Comparison of ENCODE assay signal across 9 cellular contexts in the genomic region with DNA sequence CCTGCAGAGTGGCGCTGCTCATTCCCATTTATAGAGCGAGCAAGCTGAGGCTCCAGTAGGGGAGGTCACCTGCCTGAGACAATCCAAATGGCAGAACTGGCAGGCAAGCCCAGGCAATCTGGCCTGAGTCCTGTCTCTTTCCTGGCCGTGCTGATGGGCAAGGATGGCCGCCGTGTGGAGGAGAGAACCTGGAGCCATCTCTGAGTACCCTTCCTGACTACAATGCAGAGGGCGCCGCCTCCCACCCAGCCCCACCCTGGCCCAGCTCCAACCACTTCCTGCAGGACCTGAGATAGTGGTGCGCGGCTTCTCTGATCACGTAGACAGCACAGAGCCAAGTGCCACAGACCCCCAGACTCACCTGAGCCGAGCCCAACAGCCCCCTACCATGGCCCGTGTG. TPM values are rescaled to one million over a fixed set of nuclear protein-coding genes. Genes with fewer than 3 reads are reported as not detected.
A peak's percentile ranks its signal among the peaks of the same experiment; 100 is the strongest.
DNase-seq lines count a peak whose midpoint lies in the region; ATAC-seq and TF ChIP-seq lines count a peak whose summit lies in the region.
"Had no signal": no experiment of that assay in that cellular context is flagged by ENCODE, and none has a peak within 500 bp of the region (broad histone marks: within the 10 kb centered on the region; RNA-seq: fewer than 3 reads in every experiment).

No MANE protein-coding gene starts in this region.

- peak overlapping the region; percentile 49 for H3K4me3 Mint-ChIP-seq in activated naive CD4-positive, alpha-beta T cell treated with anti-CD3 and anti-CD28 coated beads, Interleukin-2, amount 10 ng/mL, durations not matched to agents 7 days and 5 days
- H3K4me3 Mint-ChIP-seq in activated T-cell treated with anti-CD3 and anti-CD28 coated beads, Interleukin-2, amount 50 U/mL, for 72 hours, result peak overlapping the region; percentile 70 to 73

- H3K36me3 Mint-ChIP-seq in activated naive CD4-positive, alpha-beta T cell treated with anti-CD3 and anti-CD28 coated beads, Interleukin-2, amount 10 ng/mL, durations not matched to agents 7 days and 5 days, result peaks cover 31% of the 10 kb centered on the region
- H3K36me3 Mint-ChIP-seq in activated T-cell treated with anti-CD3 and anti-CD28 coated beads, Interleukin-2, amount 50 U/mL, for 72 hours (ENCODE audit: insufficient read depth in 2 of 2), result peaks cover 6 to 13% of the 10 kb centered on the region in 2 donors

- peak overlapping the region; percentile 87 for H3K27ac Mint-ChIP-seq in activated naive CD4-positive, alpha-beta T cell treated with anti-CD3 and anti-CD28 coated beads, Interleukin-2, amount 10 ng/mL, durations not matched to agents 7 days and 5 days
- peak overlapping the region; percentile 61 for H3K27ac Mint-ChIP-seq in activated T-cell treated with anti-CD3 and anti-CD28 coated beads, Interleukin-2, amount 50 U/mL, for 72 hours

- DNase-seq in activated naive CD4-positive, alpha-beta T cell treated with anti-CD3 and anti-CD28 coated beads, Interleukin-2, amount 10 ng/mL, durations not matched to agents 7 days and 5 days, result peak; percentile 62
- DNase-seq in activated naive CD4-positive, alpha-beta T cell treated with anti-CD3 and anti-CD28 coated beads, Interleukin-2, amount 50 U/mL, for 16 hours, result no peak
- DNase-seq in activated T-cell treated with anti-CD3 and anti-CD28 coated beads, Interleukin-2, amount 50 U/mL, for 72 hours, result peak; percentile 43 to 45
- peak in 1 of 3 donors; percentile 54 for DNase-seq in right lobe of liver
- DNase-seq in NCI-H187 treated with DMSO at 0.1 percent for 48 hours (lab: John Stamatoyannopoulos, UW), result no peak
- no peak for DNase-seq in A172 (ENCODE audit: low spot score)
- DNase-seq in NCI-H1092 (lab: John Stamatoyannopoulos, UW), result no peak
- DNase-seq: naive B cell had no signal

- H3K9me3 Mint-ChIP-seq in activated naive CD4-positive, alpha-beta T cell treated with anti-CD3 and anti-CD28 coated beads, Interleukin-2, amount 10 ng/mL, durations not matched to agents 7 days and 5 days, result no peaks in the 10 kb centered on the region
- H3K9me3 Mint-ChIP-seq in activated T-cell treated with anti-CD3 and anti-CD28 coated beads, Interleukin-2, amount 50 U/mL, for 72 hours, result no peaks in the 10 kb centered on the region
- H3K9me3 Mint-ChIP-seq: naive B cell had no signal

- H3K4me1 ChIP-seq in right lobe of liver (peaks cover 0 to 30% (median 14%) of the 10 kb centered on the region in 4 donors), subcutaneous abdominal adipose tissue (ENCODE audit: control insufficient read depth in 5 of 5, insufficient read depth in 5 of 5, low read length in 5 of 5) (peaks cover 17 to 91% (median 66%) of the 10 kb centered on the region in 5 donors)

- H3K9ac ChIP-seq in subcutaneous abdominal adipose tissue (ENCODE audit: low read length in 5 of 5), result peak overlapping the region in 1 of 5 donors; percentile 69

- CTCF ChIA-PET in activated naive CD4-positive, alpha-beta T cell treated with anti-CD3 and anti-CD28 coated beads, Interleukin-2, amount 10 ng/mL, durations not matched to agents 7 days and 5 days (lab: Charles Lee), result interaction anchor here (0.9 to 10.4 kb wide), 8 partner anchors 13 to 216 kb away, joined by 3 to 125 read pairs (median 8); partner anchors contain the start of gene WDR82

- H3K27me3 ChIP-seq in right lobe of liver (no peaks in the 10 kb centered on the region), subcutaneous abdominal adipose tissue (ENCODE audit: control insufficient read depth in 5 of 5, insufficient read depth in 4 of 5, low read length in 5 of 5) (no peaks in the 10 kb centered on the region)

- H3K4me1 Mint-ChIP-seq in activated naive CD4-positive, alpha-beta T cell treated with anti-CD3 and anti-CD28 coated beads, Interleukin-2, amount 10 ng/mL, durations not matched to agents 7 days and 5 days, result peaks cover 87% of the 10 kb centered on the region
- peaks cover 66% of the 10 kb centered on the region for H3K4me1 Mint-ChIP-seq in activated T-cell treated with anti-CD3 and anti-CD28 coated beads, Interleukin-2, amount 50 U/mL, for 72 hours (ENCODE audit: low read depth)

- WGBS in right lobe of liver (ENCODE audit: insufficient coverage, low coverage, low lambda C conversion rate, missing lambda C conversion rate), result no CpG with 5 or more reads among the region's 12 CpGs

- H3K27me3 Mint-ChIP-seq in activated naive CD4-positive, alpha-beta T cell treated with anti-CD3 and anti-CD28 coated beads, Interleukin-2, amount 10 ng/mL, durations not matched to agents 7 days and 5 days, result no peaks in the 10 kb centered on the region
- no peaks in the 10 kb centered on the region for H3K27me3 Mint-ChIP-seq in activated T-cell treated with anti-CD3 and anti-CD28 coated beads, Interleukin-2, amount 50 U/mL, for 72 hours (ENCODE audit: low read depth)
- H3K27me3 Mint-ChIP-seq: naive B cell had no signal

- H3K9me3 ChIP-seq in right lobe of liver (no peaks in the 10 kb centered on the region), subcutaneous abdominal adipose tissue (ENCODE audit: control insufficient read depth in 5 of 5, low read length in 5 of 5) (no peaks in the 10 kb centered on the region)

- H3K27ac ChIP-seq in right lobe of liver (peak overlapping the region; percentile 18 to 99 (median 78)), subcutaneous abdominal adipose tissue (ENCODE audit: low read depth, low read length) (peak overlapping the region; percentile 78)

- TF ChIP-seq POLR2A in right lobe of liver (IDR thresholded peaks at IDR 0.05), result no peak

- no peak for TF ChIP-seq CTCF in right lobe of liver (IDR thresholded peaks at IDR 0.05)

- intact Hi-C loops in right lobe of liver (cut with DNase I), result no loop called here

- peak; percentile 34 to 45 for ATAC-seq in activated T-cell treated with anti-CD3 and anti-CD28 coated beads, Interleukin-2, amount 50 U/mL, for 72 hours (replicated peaks in 1 of 2)
- no peak for ATAC-seq in right lobe of liver

- peaks cover 10 to 23% (median 17%) of the 10 kb centered on the region in 4 donors for H3K36me3 ChIP-seq in right lobe of liver
- H3K36me3 ChIP-seq in subcutaneous abdominal adipose tissue (ENCODE audit: control insufficient read depth in 5 of 5, insufficient read depth in 5 of 5, low read length in 5 of 5), result peaks cover 2 to 30% (median 22%) of the 10 kb centered on the region in 5 donors

- no peak overlapping the region for H3K4me3 ChIP-seq in right lobe of liver
- peak overlapping the region in 4 of 5 donors; percentile 29 to 47 (median 34) for H3K4me3 ChIP-seq in subcutaneous abdominal adipose tissue (ENCODE audit: low read depth in 1 of 5, low read length in 5 of 5)

RNA-seq across cellular contexts. Expression of gene TLR9, which starts 7.0 kb away (rescaled TPM):
- total RNA-seq in activated T-cell treated with anti-CD3 and anti-CD28 coated beads, Interleukin-2, amount 50 U/mL, for 72 hours, result 1 to 10 TPM; 1.2 to 2.3 TPM
- total RNA-seq in right lobe of liver, result under 1 TPM in 4 of 6 experiments, not detected in 2; 0.12 to 0.59 (median 0.24) TPM
- total RNA-seq in A172 (2014; rRNA removed; shearing (Covaris generic)), result not detected in 2 replicates

RNA-seq across cellular contexts. Expression of gene ALAS1, which starts 20.5 kb away (rescaled TPM):
- 10 to 100 TPM; 62.7 to 63.6 TPM for total RNA-seq in activated T-cell treated with anti-CD3 and anti-CD28 coated beads, Interleukin-2, amount 50 U/mL, for 72 hours
- 100 to 1,000 TPM in 4 of 6 experiments, 10 to 100 TPM in 2; 73.4 to 783 (median 147) TPM for total RNA-seq in right lobe of liver
- 60.1 and 66.9 TPM in 2 replicates for total RNA-seq in A172 (2014; rRNA removed; shearing (Covaris generic))

RNA-seq across cellular contexts. Expression of gene TWF2, which starts 20.5 kb away (rescaled TPM):
- total RNA-seq in activated T-cell treated with anti-CD3 and anti-CD28 coated beads, Interleukin-2, amount 50 U/mL, for 72 hours, result 100 to 1,000 TPM; 124 to 133 TPM
- 10 to 100 TPM; 12.9 to 34.4 (median 23.7) TPM for total RNA-seq in right lobe of liver
- 93.0 and 94.6 TPM in 2 replicates for total RNA-seq in A172 (2014; rRNA removed; shearing (Covaris generic))

RNA-seq across cellular contexts. Expression of gene PPM1M, which starts 27.1 kb away (rescaled TPM):
- 100 to 1,000 TPM; 119 to 121 TPM for total RNA-seq in activated T-cell treated with anti-CD3 and anti-CD28 coated beads, Interleukin-2, amount 50 U/mL, for 72 hours
- 1 to 10 TPM; 2.8 to 7.1 (median 4.5) TPM for total RNA-seq in right lobe of liver
- total RNA-seq in A172 (2014; rRNA removed; shearing (Covaris generic)), result 15.6 and 19.5 TPM in 2 replicates

RNA-seq across cellular contexts. Expression of gene WDR82, which starts 60.0 kb away (rescaled TPM):
- total RNA-seq in activated T-cell treated with anti-CD3 and anti-CD28 coated beads, Interleukin-2, amount 50 U/mL, for 72 hours, result 100 to 1,000 TPM; 113 to 120 TPM
- 10 to 100 TPM; 14.1 to 25.2 (median 20.7) TPM for total RNA-seq in right lobe of liver
- total RNA-seq in A172 (2014; rRNA removed; shearing (Covaris generic)), result 42.0 and 46.2 TPM in 2 replicates

Comparison
In these comparisons a context has a peak if more than half of its experiments do, and no peak if none do; other contexts are left out.
1. DNase-seq: peak in activated naive CD4-positive, alpha-beta T cell treated with anti-CD3 and anti-CD28 coated beads, Interleukin-2, amount 10 ng/mL, durations not matched to agents 7 days and 5 days (single experiment) and activated T-cell treated with anti-CD3 and anti-CD28 coated beads, Interleukin-2, amount 50 U/mL, for 72 hours (2 of 2); none in activated naive CD4-positive, alpha-beta T cell treated with anti-CD3 and anti-CD28 coated beads, Interleukin-2, amount 50 U/mL, for 16 hours (single experiment), NCI-H187 treated with DMSO at 0.1 percent for 48 hours (single experiment), A172 (single experiment) and NCI-H1092 (single experiment).
2. ATAC-seq: peak in activated T-cell treated with anti-CD3 and anti-CD28 coated beads, Interleukin-2, amount 50 U/mL, for 72 hours (2 of 2); none in right lobe of liver (0 of 4).
3. H3K4me3 ChIP-seq: peak in subcutaneous abdominal adipose tissue (4 of 5); none in right lobe of liver (0 of 3).